Comparison of ENCODE assay signal across 1 cellular context in the genomic region with DNA sequence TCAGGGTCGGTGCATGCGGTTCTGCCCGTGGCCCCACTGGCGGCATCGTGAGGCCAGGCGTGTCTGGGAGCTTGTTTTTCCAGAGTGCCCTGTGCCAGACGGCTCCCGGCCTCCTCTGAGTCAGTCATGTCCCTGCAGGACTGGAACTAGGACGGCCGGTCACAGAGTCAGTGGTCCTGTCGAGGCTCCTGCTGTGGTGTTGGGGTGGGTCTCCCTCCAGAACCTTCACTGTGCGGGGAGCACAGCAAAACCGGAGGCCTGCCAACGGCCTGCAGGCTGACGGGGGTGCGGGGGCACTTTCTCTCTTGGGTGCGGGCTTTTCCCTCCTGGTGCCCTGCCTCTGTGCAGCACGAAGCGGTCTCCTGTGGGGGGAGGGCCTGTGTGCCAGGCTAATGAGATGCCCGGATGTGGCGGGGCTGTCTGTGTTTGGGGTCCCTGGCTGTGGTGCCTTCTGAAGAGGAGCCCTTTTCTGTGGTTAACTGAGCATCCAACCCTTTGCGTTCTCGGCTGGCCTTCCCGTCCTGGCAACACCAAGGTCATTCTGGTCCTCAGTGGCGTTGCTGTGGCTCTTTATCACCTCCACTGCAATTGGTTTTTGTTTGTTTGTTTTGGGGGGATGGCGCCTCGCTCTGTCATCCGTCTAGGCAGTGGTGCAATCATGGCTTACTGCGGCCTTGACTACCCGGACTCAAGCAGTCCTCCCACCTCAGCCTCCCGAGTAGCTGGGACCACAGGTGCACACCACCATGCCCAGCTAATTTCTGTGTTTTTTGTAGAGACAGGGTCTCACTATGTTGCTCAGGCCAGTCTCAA.
TF ChIP-seq lines count a peak whose summit lies in the region.

No MANE protein-coding gene starts in this region.

TF ChIP-seq in HepG2, 621 proteins besides CTCF, POLR2A, EP300 and RAD21 (continued from another document):
- TF ChIP-seq PRDM15 (CRISPR knock-in tag; IDR thresholded peaks at IDR 0.05): no peak
- TF ChIP-seq, protein P1, sequence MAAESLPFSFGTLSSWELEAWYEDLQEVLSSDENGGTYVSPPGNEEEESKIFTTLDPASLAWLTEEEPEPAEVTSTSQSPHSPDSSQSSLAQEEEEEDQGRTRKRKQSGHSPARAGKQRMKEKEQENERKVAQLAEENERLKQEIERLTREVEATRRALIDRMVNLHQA (CRISPR knock-in tag; IDR thresholded peaks at IDR 0.05): no peak
- TF ChIP-seq ZNF121 (CRISPR knock-in tag; IDR thresholded peaks at IDR 0.05): no peak
TF ChIP-seq in HepG2: peak in this region for 9.
